Comparison of ENCODE assay signal across 8 cellular contexts in genomic region chr9:89919171-89919681, GRCh38.
DNase-seq lines count a peak whose midpoint lies in the region; ATAC-seq, FAIRE-seq and TF ChIP-seq lines count a peak whose summit lies in the region.

No MANE protein-coding gene starts in this region.

- no peaks in the 10 kb centered on the region for H3K9me3 ChIP-seq in WERI-Rb-1 (ENCODE audit: severe bottlenecking)
- no peaks in the 10 kb centered on the region for H3K9me3 ChIP-seq in tibial nerve

- H3K4me3 ChIP-seq in WERI-Rb-1 (ENCODE audit: low read depth, low read length) = no peak overlapping the region
- no peak overlapping the region for H3K4me3 ChIP-seq in tibial nerve

- H3K4me1 ChIP-seq in tibial nerve = peaks cover 0 to 9% (median 0%) of the 10 kb centered on the region in 4 donors

- no peak for FAIRE-seq in D721Med (lab: Jason Lieb, UNC)

- ATAC-seq in HG03432 (IDR thresholded peaks at IDR 0.05; ENCODE audit: unreplicated experiment) (peak; percentile 69), HG02852 (IDR thresholded peaks at IDR 0.05; ENCODE audit: unreplicated experiment) (no peak), HG02642 (IDR thresholded peaks at IDR 0.05; ENCODE audit: poor library complexity, unreplicated experiment) (no peak)

- 63 to 72% methylated on average over 12 of the region's 12 CpGs for WGBS in tibial nerve, 2 donors

- TF ChIP-seq EP300 in tibial nerve (IDR thresholded peaks at IDR 0.05) = no peak

- H3K36me3 ChIP-seq in WERI-Rb-1 (no peaks in the 10 kb centered on the region), tibial nerve (no peaks in the 10 kb centered on the region)

- intact Hi-C loops in head of caudate nucleus (cut with DNase I) = no loop called here

- H3K27me3 ChIP-seq in WERI-Rb-1 (ENCODE audit: insufficient read depth, low read depth, severe bottlenecking) = no peaks in the 10 kb centered on the region
- no peaks in the 10 kb centered on the region for H3K27me3 ChIP-seq in tibial nerve

- DNase-seq in D721Med (ENCODE audit: insufficient read length, low spot score) (no peak), WERI-Rb-1 (peak; percentile 88), head of caudate nucleus (peak in 23 of 42 donors; percentile 11 to 74 (median 30)), tibial nerve (ENCODE audit: low spot score in 2 of 2) (no peak)
- DNase-seq in stimulated activated CD4-positive, alpha-beta T cell treated with anti-CD3 and anti-CD28 coated beads, Interleukin-1b, Interleukin-23, amount 100 ng/mL, for 48 hours = peak; percentile 45

- peak overlapping the region; percentile 25 for H3K27ac ChIP-seq in WERI-Rb-1
- no peak overlapping the region for H3K27ac ChIP-seq in tibial nerve

- TF ChIP-seq CTCF in D721Med (IDR thresholded peaks at IDR 0.05; ENCODE audit: insufficient read depth, missing control alignments) (peak; percentile 4), WERI-Rb-1 (IDR thresholded peaks at IDR 0.05; ENCODE audit: low read depth, low read length) (peak; percentile 86), tibial nerve (IDR thresholded peaks at IDR 0.05) (no peak)

- no peak for TF ChIP-seq POLR2A in tibial nerve (IDR thresholded peaks at IDR 0.05)

Comparison
In these comparisons a context has a peak if more than half of its experiments do, and no peak if none do; other contexts are left out.
1. DNase-seq: peak in WERI-Rb-1 (single experiment), head of caudate nucleus (23 of 42) and stimulated activated CD4-positive, alpha-beta T cell treated with anti-CD3 and anti-CD28 coated beads, Interleukin-1b, Interleukin-23, amount 100 ng/mL, for 48 hours (single experiment); none in D721Med (single experiment) and tibial nerve (0 of 2).
2. CTCF ChIP-seq: peak in D721Med (single experiment) and WERI-Rb-1 (single experiment); none in tibial nerve (0 of 5).